8 cellular contexts compared by ENCODE assay signal in genomic region chr4:118850813-118851173, GRCh38. TPM values are rescaled to one million over a fixed set of nuclear protein-coding genes. Genes with fewer than 3 reads are reported as not detected.
DNase-seq lines count a peak whose midpoint lies in the region; ATAC-seq, FAIRE-seq and TF ChIP-seq lines count a peak whose summit lies in the region.

No MANE protein-coding gene starts in this region.

- peak; percentile 36 to 53 (median 46) for ATAC-seq in T-cell (replicated peaks in 1 of 4)
- no peak for ATAC-seq in HG03469 (IDR thresholded peaks at IDR 0.05; ENCODE audit: unreplicated experiment)

- H4K91ac ChIP-seq in H9 (ENCODE audit: insufficient read length, low read depth, low read length), result no peak overlapping the region

- H3K18ac ChIP-seq in H9 (ENCODE audit: insufficient read length, low read depth, low read length), result peak overlapping the region; percentile 61

- H3K4me1 ChIP-seq in H9 (ENCODE audit: insufficient read depth, low read length), result peaks cover 9% of the 10 kb centered on the region; the same call in 1 of the 2 replicates
- peaks cover 3% of the 10 kb centered on the region for H3K4me1 ChIP-seq in keratinocyte (ENCODE audit: control insufficient read depth, extremely low read depth, insufficient read depth, low read length)
- no peaks in the 10 kb centered on the region for H3K4me1 ChIP-seq in urinary bladder (ENCODE audit: insufficient read depth)

- H3K9me3 Mint-ChIP-seq in H9 (no peaks in the 10 kb centered on the region), T-cell (no peaks in the 10 kb centered on the region)

- H2BK12ac ChIP-seq in H9 (ENCODE audit: insufficient read length, low read depth, low read length), result no peak overlapping the region

- H2BK15ac ChIP-seq in H9 (ENCODE audit: low read depth, low read length), result no peak overlapping the region

- H3K27me3 Mint-ChIP-seq in H9 (ENCODE audit: low read depth), result no peaks in the 10 kb centered on the region
- H3K27me3 Mint-ChIP-seq in T-cell, result peaks cover 2 to 9% of the 10 kb centered on the region in 2 donors

- peak overlapping the region; percentile 98 for H3K4me2 ChIP-seq in H9 (ENCODE audit: insufficient read depth, insufficient read length, low read length)
- H3K4me2 ChIP-seq in keratinocyte (ENCODE audit: control insufficient read depth, extremely low read depth, insufficient read depth, low read depth, low read length), result peak overlapping the region; percentile 78

- no peak overlapping the region for H2BK20ac ChIP-seq in H9 (ENCODE audit: low read depth, low read length, poor library complexity, severe bottlenecking)

- H3K23me2 ChIP-seq in H9 (ENCODE audit: insufficient read length, low read depth, low read length, poor library complexity, severe bottlenecking), result peaks cover 3% of the 10 kb centered on the region

- CTCF ChIA-PET in T-cell (lab: Charles Lee), result interaction anchor here (0.6 to 1.7 kb wide), 5 partner anchors 12 to 32 kb away, joined by 3 to 7 read pairs (median 3); partner anchors contain the start of gene SEC24D (in 1 of the 2)

- no peaks in the 10 kb centered on the region for H3K79me1 ChIP-seq in H9 (ENCODE audit: insufficient read depth, low read depth, low read length, poor library complexity, severe bottlenecking)

- peak; percentile 51 for FAIRE-seq in keratinocyte (lab: Jason Lieb, UNC)

- TF ChIP-seq CTCF in GM06990 (IDR thresholded peaks at IDR 0.05; ENCODE audit: insufficient read depth, low read length, poor library complexity, severe bottlenecking), result no peak
- TF ChIP-seq CTCF in H9 (conservative IDR thresholded peaks at IDR 0.05), result no peak
- TF ChIP-seq CTCF in keratinocyte (optimal IDR thresholded peaks at IDR 0.05 in 1 of 3, IDR thresholded peaks at IDR 0.05 in 1 of 3, conservative IDR thresholded peaks at IDR 0.05 in 1 of 3; ENCODE audit: extremely low read depth in 1 of 3, insufficient read depth in 2 of 3, low read length in 3 of 3), result no peak

- no CpG with 5 or more reads among the region's 3 CpGs for WGBS in H9 (ENCODE audit: extremely low coverage, insufficient read length, low lambda C conversion rate)
- 68% methylated on average over 3 of the region's 3 CpGs for WGBS in urinary bladder

- peak overlapping the region; percentile 57 for H2BK5ac ChIP-seq in H9 (ENCODE audit: insufficient read length, low read length)

- peak overlapping the region; percentile 67 for H3K9ac ChIP-seq in H9 (ENCODE audit: extremely low read depth, insufficient read length, low read length)
- peak overlapping the region; percentile 68 for H3K9ac ChIP-seq in keratinocyte (ENCODE audit: control insufficient read depth, extremely low read depth, insufficient read depth, low read length)

- peak overlapping the region; percentile 98 for H3K27ac ChIP-seq in H9 (ENCODE audit: insufficient read length, low read depth, low read length)
- peak overlapping the region; percentile 51 for H3K27ac ChIP-seq in keratinocyte (ENCODE audit: control insufficient read depth, insufficient read depth, low read length)
- no peak overlapping the region for H3K27ac ChIP-seq in urinary bladder (ENCODE audit: low read depth)

- no peak overlapping the region for H2AFZ ChIP-seq in H9 (ENCODE audit: low read length)
- H2AFZ ChIP-seq in keratinocyte (ENCODE audit: control insufficient read depth, low read length), result peak overlapping the region; percentile 82

- no peaks in the 10 kb centered on the region for H3K9me1 ChIP-seq in keratinocyte (ENCODE audit: control insufficient read depth, extremely low read depth, insufficient read depth, low read length)

- peak overlapping the region; percentile 93 to 98 (median 98) for H3K27ac Mint-ChIP-seq in H9
- H3K27ac Mint-ChIP-seq in T-cell, result peak overlapping the region; percentile 96 to 98

- peak overlapping the region; percentile 69 for H3K4me3 ChIP-seq in GM06990 (replicated peaks; ENCODE audit: low read depth, low read length)
- H3K4me3 ChIP-seq in keratinocyte (ENCODE audit: control insufficient read depth in 2 of 3, extremely low read depth in 1 of 3, insufficient read depth in 2 of 3, low read depth in 1 of 3, low read length in 3 of 3), result peak overlapping the region; percentile 41 to 67 (median 67)
- H3K4me3 ChIP-seq in urinary bladder (ENCODE audit: low read depth, low read length), result peak overlapping the region; percentile 47

- no peaks in the 10 kb centered on the region for H3K27me3 ChIP-seq in GM06990 (replicated peaks; ENCODE audit: control insufficient read depth, insufficient read depth, low read length)
- no peaks in the 10 kb centered on the region for H3K27me3 ChIP-seq in H9 (ENCODE audit: insufficient read depth, low read length)
- H3K27me3 ChIP-seq in keratinocyte (ENCODE audit: control insufficient read depth, extremely low read depth, insufficient read depth, low read length), result no peaks in the 10 kb centered on the region

- H3K36me3 Mint-ChIP-seq in H9 (ENCODE audit: insufficient read depth in 1 of 3, low read depth in 3 of 3), result no peaks in the 10 kb centered on the region
- peaks cover 7% of the 10 kb centered on the region for H3K36me3 Mint-ChIP-seq in T-cell

- no peaks in the 10 kb centered on the region for H3K9me3 ChIP-seq in H9 (ENCODE audit: control insufficient read depth, low read depth, low read length)
- H3K9me3 ChIP-seq in keratinocyte (ENCODE audit: control insufficient read depth, low read depth, low read length), result no peaks in the 10 kb centered on the region

- H4K8ac ChIP-seq in H9 (replicated peaks; ENCODE audit: insufficient read length, low read depth, low read length), result no peak overlapping the region

- dilution Hi-C loops in keratinocyte (cut with MboI; ENCODE audit: extremely low pct_ligation_motif_present, low sequenced_read_pairs), result no loop called here

- peak overlapping the region; percentile 25 for H3T11ph ChIP-seq in H9 (ENCODE audit: low read length)

- H3K23ac ChIP-seq in H9 (ENCODE audit: insufficient read length, low read depth, low read length), result no peak overlapping the region

- no peak overlapping the region for H3K4ac ChIP-seq in H9 (ENCODE audit: low read depth, low read length)

- DNase-seq in GM06990 (ENCODE audit: extremely low read depth, insufficient read length), result no peak
- no peak for DNase-seq in H9
- DNase-seq in T-cell, result peak in 1 of 34 experiments; percentile 13
- no peak for DNase-seq in keratinocyte (ENCODE audit: low read depth, low spot score)
- DNase-seq in activated CD8-positive, alpha-beta memory T cell treated with anti-CD3 and anti-CD28 coated beads, Interleukin-2, amount 50 U/mL, for 48 hours, result no peak
- no peak for DNase-seq in NCI-H2227 treated with DMSO at 0.1 percent for 48 hours (lab: John Stamatoyannopoulos, UW)

- no peak overlapping the region for H3K56ac ChIP-seq in H9 (ENCODE audit: insufficient read length, low read depth, low read length)

- no peaks in the 10 kb centered on the region; the same call in 1 of the 2 replicates for H3K79me2 ChIP-seq in H9 (ENCODE audit: insufficient read depth, low read length)
- no peaks in the 10 kb centered on the region for H3K79me2 ChIP-seq in keratinocyte (ENCODE audit: control insufficient read depth, insufficient read depth, low read length)

- POLR2A ChIA-PET in T-cell (lab: Charles Lee), result interaction anchor here (0.5 to 1.4 kb wide), 5 partner anchors 10 to 635 kb away, joined by 3 to 5 read pairs (median 4); partner anchors contain the start of gene SEC24D (in 1 of the 2)

- no peak overlapping the region for H2AK5ac ChIP-seq in H9 (ENCODE audit: insufficient read length, low read length)

- H4K20me1 ChIP-seq in H9 (ENCODE audit: control insufficient read depth, insufficient read depth, insufficient read length) (no peaks in the 10 kb centered on the region), keratinocyte (ENCODE audit: control insufficient read depth, extremely low read depth, insufficient read depth, low read length) (no peaks in the 10 kb centered on the region)

- H4K5ac ChIP-seq in H9 (ENCODE audit: insufficient read length, low read depth, low read length), result no peak overlapping the region

- no peak overlapping the region for H3K14ac ChIP-seq in H9 (ENCODE audit: insufficient read depth, low read length)

- H3K4me1 Mint-ChIP-seq in H9, result peaks cover 55 to 57% of the 10 kb centered on the region in 2 experiments
- peaks cover 16 to 45% (median 34%) of the 10 kb centered on the region in 3 donors for H3K4me1 Mint-ChIP-seq in T-cell

- no peaks in the 10 kb centered on the region for H3K36me3 ChIP-seq in GM06990 (ENCODE audit: control insufficient read depth, insufficient read depth, low read length)
- no peaks in the 10 kb centered on the region for H3K36me3 ChIP-seq in keratinocyte (ENCODE audit: control insufficient read depth in 2 of 2, extremely low read depth in 1 of 2, insufficient read depth in 2 of 2, low read length in 2 of 2)
- H3K36me3 ChIP-seq in urinary bladder (ENCODE audit: insufficient read depth), result no peaks in the 10 kb centered on the region

- H3K4me3 Mint-ChIP-seq in H9, result peak overlapping the region; percentile 77 to 89
- H3K4me3 Mint-ChIP-seq in T-cell, result peak overlapping the region; percentile 82 to 96 (median 94)

- no peak overlapping the region for H2BK120ac ChIP-seq in H9 (ENCODE audit: low read depth, low read length, poor library complexity, severe bottlenecking)

RNA-seq across cellular contexts. Expression of gene SEC24D, which starts 14.9 kb away (rescaled TPM):
- total RNA-seq in H9 (2021) (59.1 and 61.5 TPM in 2 replicates), T-cell (10 to 100 TPM; 17.0 to 32.3 (median 21.7) TPM), urinary bladder (148 TPM)
- polyA plus RNA-seq in keratinocyte (17.7 to 27.9 TPM (median 24.9 TPM) in 3 replicates), urinary bladder (28.9 TPM)
- polyA plus RNA-seq in keratinocyte (2011; ENCODE audit: low read depth), result 5.2 TPM
- polyA plus RNA-seq in keratinocyte (2011; cell fraction: cytosol; rRNA removed), result 13.4 and 26.7 TPM in 2 replicates
- polyA plus RNA-seq in keratinocyte (2011; cell fraction: nucleus; rRNA removed), result 43.2 TPM in 2 replicates
- polyA plus RNA-seq in keratinocyte (2012; ENCODE audit: low replicate concordance), result 9.8 and 25.3 TPM in 2 replicates
- 16.0 to 54.7 TPM (median 40.7 TPM) in 3 replicates for polyA minus RNA-seq in keratinocyte
- 15.7 TPM for polyA minus RNA-seq in keratinocyte (2011; cell fraction: cytosol; rRNA and poly(A)+ RNA removed)
- polyA minus RNA-seq in keratinocyte (2011; cell fraction: nucleus; rRNA and poly(A)+ RNA removed), result 29.1 and 64.8 TPM in 2 replicates

RNA-seq across cellular contexts. Expression of gene SYNPO2, which starts 37.9 kb away (rescaled TPM):
- total RNA-seq in H9 (2021) (1.1 and 1.2 TPM in 2 replicates), T-cell (1 to 10 TPM in 3 of 5 donors, under 1 TPM in 2; 0.21 to 1.6 (median 1.2) TPM), urinary bladder (428 TPM)
- polyA plus RNA-seq in keratinocyte (0.19 to 0.77 TPM (median 0.34 TPM) in 3 replicates), urinary bladder (529 TPM)
- 1.9 TPM for polyA plus RNA-seq in keratinocyte (2011; ENCODE audit: low read depth)
- polyA plus RNA-seq in keratinocyte (2011; cell fraction: cytosol; rRNA removed), result 0.34 and 0.39 TPM in 2 replicates
- 0.85 and 1.1 TPM in 2 replicates for polyA plus RNA-seq in keratinocyte (2011; cell fraction: nucleus; rRNA removed)
- polyA plus RNA-seq in keratinocyte (2012; ENCODE audit: low replicate concordance), result 0.21 and 1.2 TPM in 2 replicates
- polyA minus RNA-seq in keratinocyte, result 0.30 to 2.9 TPM (median 0.70 TPM) in 3 replicates
- 0.38 TPM for polyA minus RNA-seq in keratinocyte (2011; cell fraction: cytosol; rRNA and poly(A)+ RNA removed)
- 0.63 and 2.4 TPM in 2 replicates for polyA minus RNA-seq in keratinocyte (2011; cell fraction: nucleus; rRNA and poly(A)+ RNA removed)

Comparison
In these comparisons a context has a peak if more than half of its experiments do, and no peak if none do; other contexts are left out.
1. RNA of gene SYNPO2, which starts 37.9 kb away (total RNA-seq): 428 TPM in urinary bladder (single experiment); 0.21 to 1.6 TPM in T-cell and 1.1 to 1.2 TPM in H9; every median in the first group is over 100 times any median in the second.
2. Peak in every context shown above with its lines, with median percentiles within 50 percentile points of each other: H3K4me3 ChIP-seq.